In the genomic region with DNA sequence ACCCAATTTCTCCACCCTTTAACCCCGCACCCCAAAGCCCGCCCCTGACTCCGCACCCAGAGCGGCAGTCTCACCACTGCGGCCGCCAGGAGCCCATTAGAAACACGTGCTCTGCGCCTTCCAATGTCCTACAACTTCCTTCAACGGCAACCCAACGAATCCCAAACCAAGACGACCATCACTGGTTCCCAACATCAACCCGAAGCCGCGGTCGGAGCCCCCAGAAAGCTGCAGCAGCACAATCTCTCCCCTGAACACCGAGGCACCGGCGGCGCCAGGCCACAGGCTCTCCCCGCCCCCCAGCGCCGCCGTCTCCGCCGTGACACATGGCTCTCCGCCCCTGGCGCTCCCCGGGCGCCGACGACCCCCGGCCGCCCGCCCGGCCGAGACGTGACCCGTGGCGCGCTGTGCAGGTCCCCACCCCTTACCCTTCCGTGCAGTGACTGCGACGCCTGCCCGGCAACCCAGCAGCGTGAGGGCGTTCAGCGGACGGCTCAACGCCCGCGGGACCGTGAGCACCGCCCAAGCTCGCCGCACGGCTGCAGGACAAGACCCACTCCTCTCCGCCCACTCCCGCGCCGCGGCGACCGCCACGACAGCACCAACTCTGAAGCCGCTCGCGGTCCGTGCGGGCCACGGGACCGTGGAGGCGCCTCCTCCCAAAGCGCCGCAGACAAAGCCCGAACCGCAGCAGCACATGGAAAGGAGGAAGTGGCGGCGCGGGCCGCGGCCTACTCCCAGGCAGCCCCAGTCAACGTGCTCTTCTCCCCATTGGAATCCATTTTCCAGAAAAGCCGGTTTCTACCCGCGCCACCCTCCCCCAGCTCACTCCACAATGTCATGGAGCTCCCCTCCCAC, we compare ENCODE assay signal across 8 cellular contexts. TPM values are rescaled to one million over a fixed set of nuclear protein-coding genes. Genes with fewer than 3 reads are reported as not detected.
DNase-seq lines count a peak whose midpoint lies in the region; ATAC-seq and TF ChIP-seq lines count a peak whose summit lies in the region.

No MANE protein-coding gene starts in this region.

- TF ChIP-seq CTCF in endodermal cell (conservative IDR thresholded peaks at IDR 0.05): peak; percentile 28

- peak overlapping the region; percentile 99 for H3K9ac ChIP-seq in endodermal cell (ENCODE audit: extremely low read depth, low read length, poor library complexity, severe bottlenecking)

- peak overlapping the region; percentile 100 for H3K27ac ChIP-seq in endodermal cell (ENCODE audit: low read depth, low read length)

- H3K36me3 ChIP-seq in endodermal cell (ENCODE audit: control insufficient read depth, insufficient read depth, low read length): peaks cover 41% of the 10 kb centered on the region

- peak overlapping the region; percentile 97 for H3K4me3 Mint-ChIP-seq in endodermal cell

- no peak for ATAC-seq in GM18858 (IDR thresholded peaks at IDR 0.05; ENCODE audit: unreplicated experiment)

- WGBS in endodermal cell (ENCODE audit: insufficient coverage in 1 of 2, insufficient read length in 1 of 2), 2 experiments: 0% methylated on average over 23 to 85 of the region's 85 CpGs

- peak overlapping the region; percentile 99 for H3K27ac Mint-ChIP-seq in endodermal cell

- peak overlapping the region; percentile 99 for H3K4me3 ChIP-seq in endodermal cell (ENCODE audit: low read length)

- H3K27me3 ChIP-seq in endodermal cell (ENCODE audit: control insufficient read depth, insufficient read depth, low read length, poor library complexity, severe bottlenecking): no peaks in the 10 kb centered on the region

- peak in 2 of 3 experiments; percentile 70 to 72 for DNase-seq in NCI-H1417 (lab: John Stamatoyannopoulos, UW)
- DNase-seq in NCI-H1417 treated with DMSO at 0.1 percent for 48 hours (lab: John Stamatoyannopoulos, UW): no peak
- DNase-seq in NCI-H69 (lab: John Stamatoyannopoulos, UW): peak; percentile 73
- DNase-seq in activated CD8-positive, alpha-beta memory T cell treated with anti-CD3 and anti-CD28 coated beads, Interleukin-2, amount 50 U/mL, for 48 hours: peak; percentile 75
- peak; percentile 78 for DNase-seq in endodermal cell
- DNase-seq in midbrain (lab: John Stamatoyannopoulos, UW): peak; percentile 43
- DNase-seq in stimulated activated CD8-positive, alpha-beta memory T cell treated with anti-CD3 and anti-CD28 coated beads, Interleukin-15, amount 100 ng/mL, for 48 hours (ENCODE audit: low read depth in 2 of 2): peak; percentile 19 to 30

- peaks cover 13% of the 10 kb centered on the region for H3K9me3 ChIP-seq in endodermal cell (ENCODE audit: control insufficient read depth, low read length)

- peaks cover 27% of the 10 kb centered on the region for H3K4me1 Mint-ChIP-seq in endodermal cell

- H3K4me1 ChIP-seq in endodermal cell (ENCODE audit: control insufficient read depth, insufficient read depth, low read length): no peaks in the 10 kb centered on the region

- no peaks in the 10 kb centered on the region for H3K27me3 Mint-ChIP-seq in endodermal cell (ENCODE audit: insufficient read depth)

- H3K36me3 Mint-ChIP-seq in endodermal cell (ENCODE audit: low read depth): peaks cover 44% of the 10 kb centered on the region

- H3K9me3 Mint-ChIP-seq in endodermal cell: peaks cover 7% of the 10 kb centered on the region

RNA-seq across cellular contexts. Expression of gene SYNCRIP, which starts 0.5 kb away (rescaled TPM):
- 100 to 1,000 TPM; 121 to 123 TPM for total RNA-seq in endodermal cell
- 118 TPM for polyA plus RNA-seq in endodermal cell (2013, experiment 1 of 2)
- polyA plus RNA-seq in endodermal cell (2013, experiment 2 of 2): 104 TPM

RNA-seq across cellular contexts. Expression of gene SNX14, which starts 48.5 kb away (rescaled TPM):
- total RNA-seq in endodermal cell: 10 to 100 TPM; 61.3 to 69.6 TPM
- polyA plus RNA-seq in endodermal cell (2013, experiment 1 of 2): 45.1 TPM
- 50.0 TPM for polyA plus RNA-seq in endodermal cell (2013, experiment 2 of 2)
